8 cellular contexts compared by ENCODE assay signal in the genomic region with DNA sequence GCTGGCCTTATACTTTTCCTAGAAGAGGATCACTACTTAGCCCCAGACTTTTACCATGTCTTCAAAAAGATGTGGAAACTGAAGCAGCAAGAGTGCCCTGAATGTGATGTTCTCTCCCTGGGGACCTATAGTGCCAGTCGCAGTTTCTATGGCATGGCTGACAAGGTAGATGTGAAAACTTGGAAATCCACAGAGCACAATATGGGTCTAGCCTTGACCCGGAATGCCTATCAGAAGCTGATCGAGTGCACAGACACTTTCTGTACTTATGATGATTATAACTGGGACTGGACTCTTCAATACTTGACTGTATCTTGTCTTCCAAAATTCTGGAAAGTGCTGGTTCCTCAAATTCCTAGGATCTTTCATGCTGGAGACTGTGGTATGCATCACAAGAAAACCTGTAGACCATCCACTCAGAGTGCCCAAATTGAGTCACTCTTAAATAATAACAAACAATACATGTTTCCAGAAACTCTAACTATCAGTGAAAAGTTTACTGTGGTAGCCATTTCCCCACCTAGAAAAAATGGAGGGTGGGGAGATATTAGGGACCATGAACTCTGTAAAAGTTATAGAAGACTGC. TPM values are rescaled to one million over a fixed set of nuclear protein-coding genes. Genes with fewer than 3 reads are reported as not detected.
DNase-seq lines count a peak whose midpoint lies in the region; ATAC-seq and TF ChIP-seq lines count a peak whose summit lies in the region.

No MANE protein-coding gene starts in this region.

- no peaks in the 10 kb centered on the region for H3K27me3 ChIP-seq in BLaER1

- peaks cover 58% of the 10 kb centered on the region for H3K4me1 Mint-ChIP-seq in chondrocyte (ENCODE audit: low read depth)
- H3K4me1 Mint-ChIP-seq in natural killer cell treated with Interleukin-12 subunit alpha and Interleukin-12 subunit beta and Interleukin-15 and Interleukin-18, amount 100 ng/mL, for 72 hours (ENCODE audit: low read depth in 2 of 2), result peaks cover 31 to 47% of the 10 kb centered on the region in 2 donors

- peak overlapping the region; percentile 95; the same call in 1 of the 2 replicates for H3K27ac ChIP-seq in BLaER1

- H4K20me1 ChIP-seq in BLaER1, result peaks cover 93% of the 10 kb centered on the region

- peak overlapping the region; percentile 97 for H3K4me3 Mint-ChIP-seq in chondrocyte (ENCODE audit: unreplicated experiment)
- peak overlapping the region; percentile 91 for H3K4me3 Mint-ChIP-seq in natural killer cell treated with Interleukin-12 subunit alpha and Interleukin-12 subunit beta and Interleukin-15 and Interleukin-18, amount 100 ng/mL, for 72 hours

- H3K27ac Mint-ChIP-seq in chondrocyte (ENCODE audit: unreplicated experiment), result no peak overlapping the region
- peak overlapping the region; percentile 95 to 100 for H3K27ac Mint-ChIP-seq in natural killer cell treated with Interleukin-12 subunit alpha and Interleukin-12 subunit beta and Interleukin-15 and Interleukin-18, amount 100 ng/mL, for 72 hours

- no peaks in the 10 kb centered on the region for H3K9me3 ChIP-seq in BLaER1

- no peak for TF ChIP-seq CTCF in chondrocyte (IDR thresholded peaks at IDR 0.05)

- ATAC-seq in natural killer cell treated with Interleukin-12 subunit alpha and Interleukin-12 subunit beta and Interleukin-15 and Interleukin-18, amount 100 ng/mL, for 72 hours, result no peak
- ATAC-seq in GM18870 (IDR thresholded peaks at IDR 0.05; ENCODE audit: unreplicated experiment), result no peak

- H3K27me3 Mint-ChIP-seq in chondrocyte (ENCODE audit: low read depth), result no peaks in the 10 kb centered on the region
- H3K27me3 Mint-ChIP-seq in natural killer cell treated with Interleukin-12 subunit alpha and Interleukin-12 subunit beta and Interleukin-15 and Interleukin-18, amount 100 ng/mL, for 72 hours, result no peaks in the 10 kb centered on the region

- peak overlapping the region; percentile 85 for H3K4me3 ChIP-seq in BLaER1
- peak overlapping the region; percentile 74 for H3K4me3 ChIP-seq in Jurkat, Clone E6-1 (ENCODE audit: low read length)

- peaks cover 49% of the 10 kb centered on the region for H3K36me3 ChIP-seq in BLaER1

- DNase-seq in Jurkat, Clone E6-1 (ENCODE audit: low read depth, low spot score), result no peak
- DNase-seq in chondrocyte (ENCODE audit: low spot score) (no peak), HUDEP-2 (lab: John Stamatoyannopoulos, UW; ENCODE audit: unreplicated experiment in 76 of 76) (no peak), GF-D8 (lab: John Stamatoyannopoulos, UW) (no peak)
- no peak for DNase-seq in natural killer cell treated with Interleukin-12 subunit alpha and Interleukin-12 subunit beta and Interleukin-15 and Interleukin-18, amount 100 ng/mL, for 72 hours (ENCODE audit: low spot score)
- no peak for DNase-seq in activated effector memory CD4-positive, alpha-beta T cell treated with anti-CD3 and anti-CD28 coated beads, Interleukin-2, amount 50 U/mL, for 16 hours

- peak overlapping the region; percentile 96 for H3K9ac ChIP-seq in BLaER1

- H3K9me3 Mint-ChIP-seq in chondrocyte (ENCODE audit: low read depth), result no peaks in the 10 kb centered on the region
- H3K9me3 Mint-ChIP-seq in natural killer cell treated with Interleukin-12 subunit alpha and Interleukin-12 subunit beta and Interleukin-15 and Interleukin-18, amount 100 ng/mL, for 72 hours, result no peaks in the 10 kb centered on the region

- peaks cover 14% of the 10 kb centered on the region for H3K36me3 Mint-ChIP-seq in chondrocyte (ENCODE audit: low read depth)
- H3K36me3 Mint-ChIP-seq in natural killer cell treated with Interleukin-12 subunit alpha and Interleukin-12 subunit beta and Interleukin-15 and Interleukin-18, amount 100 ng/mL, for 72 hours, result peaks cover 26% of the 10 kb centered on the region

- H3K4me1 ChIP-seq in BLaER1, result peaks cover 59% of the 10 kb centered on the region

- H3K4me2 ChIP-seq in BLaER1, result peak overlapping the region; percentile 94

RNA-seq across cellular contexts. Expression of gene MGAT2, which starts 1.5 kb away (rescaled TPM):
- polyA plus RNA-seq in Jurkat, Clone E6-1 (2012; ENCODE audit: insufficient read depth, insufficient read length), result 30.1 TPM
- 51.2 to 58.2 TPM (median 53.5 TPM) in 3 replicates for total RNA-seq in chondrocyte
- 10 to 100 TPM; 76.3 to 93.6 TPM for total RNA-seq in natural killer cell treated with Interleukin-12 subunit alpha and Interleukin-12 subunit beta and Interleukin-15 and Interleukin-18, amount 100 ng/mL, for 72 hours

RNA-seq across cellular contexts. Expression of gene RPL36AL, which starts 1.7 kb away (rescaled TPM):
- polyA plus RNA-seq in Jurkat, Clone E6-1 (2012; ENCODE audit: insufficient read depth, insufficient read length), result 479 TPM
- total RNA-seq in chondrocyte, result 132 to 146 TPM (median 144 TPM) in 3 replicates
- 100 to 1,000 TPM; 186 to 188 TPM for total RNA-seq in natural killer cell treated with Interleukin-12 subunit alpha and Interleukin-12 subunit beta and Interleukin-15 and Interleukin-18, amount 100 ng/mL, for 72 hours

RNA-seq across cellular contexts. Expression of gene DNAAF2, which starts 12.9 kb away (rescaled TPM):
- polyA plus RNA-seq in Jurkat, Clone E6-1 (2012; ENCODE audit: insufficient read depth, insufficient read length), result 9.1 TPM
- total RNA-seq in chondrocyte, result 5.2 to 5.6 TPM (median 5.5 TPM) in 3 replicates
- total RNA-seq in natural killer cell treated with Interleukin-12 subunit alpha and Interleukin-12 subunit beta and Interleukin-15 and Interleukin-18, amount 100 ng/mL, for 72 hours, result 10 to 100 TPM in 1 of 2 donors, 1 to 10 TPM in 1; 6.2 to 11.9 TPM

RNA-seq across cellular contexts. Expression of gene LRR1, which starts 23.4 kb away (rescaled TPM):
- 62.2 TPM for polyA plus RNA-seq in Jurkat, Clone E6-1 (2012; ENCODE audit: insufficient read depth, insufficient read length)
- total RNA-seq in chondrocyte, result 8.5 to 13.9 TPM (median 11.6 TPM) in 3 replicates
- total RNA-seq in natural killer cell treated with Interleukin-12 subunit alpha and Interleukin-12 subunit beta and Interleukin-15 and Interleukin-18, amount 100 ng/mL, for 72 hours, result 10 to 100 TPM; 28.7 to 48.4 TPM

RNA-seq across cellular contexts. Expression of gene RPS29, which starts 35.9 kb away (rescaled TPM):
- polyA plus RNA-seq in Jurkat, Clone E6-1 (2012; ENCODE audit: insufficient read depth, insufficient read length), result 5,160 TPM
- total RNA-seq in chondrocyte, result 697 to 843 TPM (median 729 TPM) in 3 replicates
- total RNA-seq in natural killer cell treated with Interleukin-12 subunit alpha and Interleukin-12 subunit beta and Interleukin-15 and Interleukin-18, amount 100 ng/mL, for 72 hours, result 1,000 to 10,000 TPM in 1 of 2 donors, 100 to 1,000 TPM in 1; 518 to 1,286 TPM
